ENCODE assay signal across 15 cellular contexts in the genomic region with DNA sequence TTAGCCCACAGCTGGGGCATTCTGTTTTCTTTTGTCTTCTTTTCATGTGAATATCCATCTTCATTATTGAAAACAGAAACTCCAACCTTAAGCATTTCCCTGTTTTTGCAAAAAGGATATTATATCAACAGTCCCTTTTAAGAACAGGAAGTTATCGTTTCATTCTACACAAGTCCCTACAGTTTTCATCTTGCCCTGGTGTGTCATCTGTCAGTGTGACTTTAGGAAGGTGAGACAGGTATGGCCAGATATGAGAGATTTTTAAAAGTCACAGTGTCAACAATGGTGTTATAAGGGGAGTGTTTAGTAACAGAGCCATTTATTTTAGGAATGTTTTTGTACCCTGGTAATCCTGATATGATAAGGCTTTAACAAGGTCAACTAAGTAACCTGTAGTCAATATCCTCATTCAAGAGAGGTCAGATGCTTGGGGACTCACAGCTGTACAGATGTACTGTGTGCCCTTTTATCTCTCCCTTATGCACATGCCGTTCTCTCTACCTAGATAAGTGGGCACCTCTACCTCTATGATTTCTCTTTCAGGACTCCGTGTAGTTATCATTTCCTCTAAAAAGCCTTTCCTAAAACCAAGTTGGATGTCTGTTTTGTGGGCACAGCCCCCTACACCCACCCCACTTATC.
A peak's percentile ranks its signal among the peaks of the same experiment; 100 is the strongest.
DNase-seq lines count a peak whose midpoint lies in the region; ATAC-seq and TF ChIP-seq lines count a peak whose summit lies in the region.
"Had no signal": no experiment of that assay in that cellular context is flagged by ENCODE, and none has a peak within 500 bp of the region (broad histone marks: within the 10 kb centered on the region; RNA-seq: fewer than 3 reads in every experiment).

No MANE protein-coding gene starts in this region.

- ATAC-seq in activated CD8-positive, alpha-beta T cell treated with anti-CD3 and anti-CD28 coated beads, Interleukin-2, amount 10 ng/mL, durations not matched to agents 7 days and 5 days, result peak; percentile 34
- no peak for ATAC-seq in naive thymus-derived CD4-positive, alpha-beta T cell
- ATAC-seq in HG02981 (IDR thresholded peaks at IDR 0.05; ENCODE audit: unreplicated experiment), result no peak
- ATAC-seq: left lung had no signal

- no peaks in the 10 kb centered on the region for H3K27me3 Mint-ChIP-seq in activated CD8-positive, alpha-beta T cell treated with anti-CD3 and anti-CD28 coated beads, Interleukin-2, amount 10 ng/mL, durations not matched to agents 7 days and 5 days (ENCODE audit: low read depth)
- no peaks in the 10 kb centered on the region for H3K27me3 Mint-ChIP-seq in naive thymus-derived CD4-positive, alpha-beta T cell

- H3K4me3 ChIP-seq in BLaER1 (no peak overlapping the region), DOHH2 (ENCODE audit: low read length) (no peak overlapping the region)
- H3K4me3 ChIP-seq in naive thymus-derived CD4-positive, alpha-beta T cell (ENCODE audit: low read length), result no peak overlapping the region
- H3K4me3 ChIP-seq: left lung, ovary had no signal

- no peaks in the 10 kb centered on the region; the same call in 1 of the 2 replicates for H3F3A ChIP-seq in DOHH2 (ENCODE audit: control insufficient read depth, insufficient read depth)

- H3K9me2 ChIP-seq in DOHH2 (replicated peaks; ENCODE audit: control insufficient read depth, low read length), result no peaks in the 10 kb centered on the region

- H3K36me3 ChIP-seq in BLaER1, result peaks cover 42% of the 10 kb centered on the region
- peaks cover 66% of the 10 kb centered on the region for H3K36me3 ChIP-seq in DOHH2 (ENCODE audit: control insufficient read depth, low read length)
- H3K36me3 ChIP-seq in naive thymus-derived CD4-positive, alpha-beta T cell (ENCODE audit: control insufficient read depth in 2 of 3, insufficient read depth in 3 of 3, low read length in 3 of 3), result peaks cover 0 to 5% (median 0%) of the 10 kb centered on the region in 3 experiments
- H3K36me3 ChIP-seq: left lung, ovary had no signal

- TF ChIP-seq CTCF in DOHH2 (IDR thresholded peaks at IDR 0.05; ENCODE audit: low read depth, low read length, poor library complexity, severe bottlenecking), result no peak

- H3K36me3 Mint-ChIP-seq in activated CD8-positive, alpha-beta T cell treated with anti-CD3 and anti-CD28 coated beads, Interleukin-2, amount 10 ng/mL, durations not matched to agents 7 days and 5 days (ENCODE audit: low read depth), result peaks cover 56% of the 10 kb centered on the region
- peaks cover 2 to 38% (median 7%) of the 10 kb centered on the region in 5 donors for H3K36me3 Mint-ChIP-seq in naive thymus-derived CD4-positive, alpha-beta T cell

- peak overlapping the region; percentile 26; the same call in 1 of the 2 replicates for H3K4me2 ChIP-seq in BLaER1
- peak overlapping the region; percentile 22 for H3K4me2 ChIP-seq in DOHH2 (ENCODE audit: low read length)

- no peak overlapping the region for H3K9ac ChIP-seq in BLaER1

- POLR2A ChIA-PET in activated CD8-positive, alpha-beta T cell treated with anti-CD3 and anti-CD28 coated beads, Interleukin-2, amount 10 ng/mL, durations not matched to agents 7 days and 5 days (lab: Charles Lee), result interaction anchor here (1.1 to 1.6 kb wide), 5 partner anchors 10 to 131 kb away, joined by 3 to 7 read pairs (median 4); no protein-coding TSS in a partner anchor
- POLR2A ChIA-PET in naive thymus-derived CD4-positive, alpha-beta T cell (lab: Charles Lee), result interaction anchor here (0.9 to 7.2 kb wide), 14 partner anchors 9 to 131 kb away, joined by 3 to 52 read pairs (median 5); no protein-coding TSS in a partner anchor

- H3K27ac ChIP-seq in BLaER1 (no peak overlapping the region), DOHH2 (ENCODE audit: low read depth, low read length) (peak overlapping the region; percentile 31)
- no peak overlapping the region for H3K27ac ChIP-seq in naive thymus-derived CD4-positive, alpha-beta T cell (ENCODE audit: low read depth, low read length)
- H3K27ac ChIP-seq: left lung, ovary had no signal

- H3K4me1 ChIP-seq in BLaER1 (peaks cover 51% of the 10 kb centered on the region), DOHH2 (ENCODE audit: control insufficient read depth, low read length) (peaks cover 87% of the 10 kb centered on the region)
- peaks cover 6 to 31% of the 10 kb centered on the region in 2 donors for H3K4me1 ChIP-seq in naive thymus-derived CD4-positive, alpha-beta T cell (ENCODE audit: control insufficient read depth in 2 of 2, insufficient read depth in 2 of 2, low read length in 2 of 2)
- H3K4me1 ChIP-seq: left lung had no signal

- H3K9me3 Mint-ChIP-seq in activated CD8-positive, alpha-beta T cell treated with anti-CD3 and anti-CD28 coated beads, Interleukin-2, amount 10 ng/mL, durations not matched to agents 7 days and 5 days (ENCODE audit: insufficient read depth), result no peaks in the 10 kb centered on the region
- peaks cover 0 to 3% (median 0%) of the 10 kb centered on the region in 11 donors for H3K9me3 Mint-ChIP-seq in naive thymus-derived CD4-positive, alpha-beta T cell

- H3K27ac Mint-ChIP-seq in activated CD8-positive, alpha-beta T cell treated with anti-CD3 and anti-CD28 coated beads, Interleukin-2, amount 10 ng/mL, durations not matched to agents 7 days and 5 days, result no peak overlapping the region
- H3K27ac Mint-ChIP-seq in naive thymus-derived CD4-positive, alpha-beta T cell, result peak overlapping the region in 8 of 9 donors; percentile 8 to 86 (median 54)

- H3K79me2 ChIP-seq in DOHH2 (ENCODE audit: control insufficient read depth, low read length), result peaks cover 94% of the 10 kb centered on the region

- peaks cover 5% of the 10 kb centered on the region; the same call in 1 of the 2 replicates for H3K9me3 ChIP-seq in BLaER1
- H3K9me3 ChIP-seq in DOHH2 (ENCODE audit: control insufficient read depth, insufficient read depth, low read length), result no peaks in the 10 kb centered on the region
- H3K9me3 ChIP-seq in naive thymus-derived CD4-positive, alpha-beta T cell (ENCODE audit: control insufficient read depth in 2 of 3, low read length in 3 of 3), result no peaks in the 10 kb centered on the region
- H3K9me3 ChIP-seq: left lung, ovary had no signal

- no peak overlapping the region for H3K4me3 Mint-ChIP-seq in activated CD8-positive, alpha-beta T cell treated with anti-CD3 and anti-CD28 coated beads, Interleukin-2, amount 10 ng/mL, durations not matched to agents 7 days and 5 days
- H3K4me3 Mint-ChIP-seq in naive thymus-derived CD4-positive, alpha-beta T cell, result peak overlapping the region in 9 of 10 donors; percentile 1 to 64 (median 22)
- H3K4me3 Mint-ChIP-seq: CD14-positive monocyte had no signal

- H3K4me1 Mint-ChIP-seq in activated CD8-positive, alpha-beta T cell treated with anti-CD3 and anti-CD28 coated beads, Interleukin-2, amount 10 ng/mL, durations not matched to agents 7 days and 5 days (ENCODE audit: low read depth), result peaks cover 66% of the 10 kb centered on the region
- peaks cover 50 to 91% (median 80%) of the 10 kb centered on the region in 7 donors for H3K4me1 Mint-ChIP-seq in naive thymus-derived CD4-positive, alpha-beta T cell

- intact Hi-C loops in naive thymus-derived CD4-positive, alpha-beta T cell (cut with micrococcal nuclease), result loop anchor here in 1 of 2 donors (1.0 kb wide), 1 partner anchor 10 kb away; no protein-coding TSS in a partner anchor

- H4K20me1 ChIP-seq in BLaER1, result peaks cover 34% of the 10 kb centered on the region
- H4K20me1 ChIP-seq in DOHH2 (ENCODE audit: control insufficient read depth, insufficient read depth, low read depth, low read length), result peaks cover 8% of the 10 kb centered on the region; the same call in 1 of the 2 replicates

- CTCF ChIA-PET in activated CD8-positive, alpha-beta T cell treated with anti-CD3 and anti-CD28 coated beads, Interleukin-2, amount 10 ng/mL, durations not matched to agents 7 days and 5 days (lab: Charles Lee), result interaction anchor here (0.8 to 2.0 kb wide), 8 partner anchors 9 to 131 kb away, joined by 3 to 12 read pairs (median 5); no protein-coding TSS in a partner anchor
- CTCF ChIA-PET in naive thymus-derived CD4-positive, alpha-beta T cell (lab: Charles Lee), result interaction anchor here (0.7 to 2.7 kb wide), 5 partner anchors 10 to 131 kb away, joined by 3 to 7 read pairs (median 5); no protein-coding TSS in a partner anchor

- DNase-seq in activated CD8-positive, alpha-beta T cell treated with anti-CD3 and anti-CD28 coated beads, Interleukin-2, amount 10 ng/mL, durations not matched to agents 7 days and 5 days, result no peak
- DNase-seq in naive thymus-derived CD4-positive, alpha-beta T cell, result no peak
- DNase-seq in NCI-H2196 (lab: John Stamatoyannopoulos, UW; ENCODE audit: unreplicated experiment), result no peak
- DNase-seq in cortex of kidney (lab: John Stamatoyannopoulos, UW), result no peak
- DNase-seq in foreskin melanocyte, result no peak
- DNase-seq: dermis blood vessel endothelial cell; left lung; NCI-H1092 treated with DMSO at 0.1 percent for 48 hours; NK-92 treated with Interleukin-12 subunit alpha and Interleukin-12 subunit beta, amount 100 ng/mL, for 24 hours; ovary; stimulated activated CD4-positive, alpha-beta T cell treated with anti-CD3 and anti-CD28 coated beads, Interleukin-2, amount 100 ng/mL, for 48 hours had no signal

- H3K27me3 ChIP-seq in BLaER1 (no peaks in the 10 kb centered on the region), DOHH2 (ENCODE audit: control insufficient read depth, low read length) (no peaks in the 10 kb centered on the region)
- no peaks in the 10 kb centered on the region for H3K27me3 ChIP-seq in naive thymus-derived CD4-positive, alpha-beta T cell (ENCODE audit: control insufficient read depth in 2 of 2, insufficient read depth in 2 of 2, low read length in 2 of 2)
- H3K27me3 ChIP-seq: left lung, ovary had no signal
